Comparison of ENCODE assay signal across 8 cellular contexts in the genomic region with DNA sequence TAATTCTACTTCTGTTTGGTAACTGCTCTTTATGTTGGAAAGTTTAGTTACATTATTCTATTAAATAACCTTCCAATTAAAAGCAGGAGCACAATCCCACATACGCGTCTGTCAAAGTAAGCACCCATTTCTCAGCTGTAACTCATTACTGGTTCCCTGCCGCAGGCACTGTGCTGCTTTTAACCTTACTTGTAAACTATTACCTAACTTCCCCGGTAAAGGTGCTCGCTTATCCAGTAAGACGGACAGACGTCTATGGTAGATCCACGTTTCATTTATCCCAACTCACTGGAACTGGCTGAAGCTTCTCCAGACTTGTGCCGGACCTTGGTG. TPM values are rescaled to one million over a fixed set of nuclear protein-coding genes. Genes with fewer than 3 reads are reported as not detected.
A peak's percentile ranks its signal among the peaks of the same experiment; 100 is the strongest.
DNase-seq lines count a peak whose midpoint lies in the region; ATAC-seq and TF ChIP-seq lines count a peak whose summit lies in the region.

No MANE protein-coding gene starts in this region.

- H3K4me1 ChIP-seq in breast epithelium (no peaks in the 10 kb centered on the region), mucosa of rectum (ENCODE audit: control insufficient read depth in 2 of 2, insufficient read depth in 2 of 2, low read length in 2 of 2) (peaks cover 3 to 5% of the 10 kb centered on the region in 2 donors)

- H3K36me3 ChIP-seq in breast epithelium (no peaks in the 10 kb centered on the region), mucosa of rectum (ENCODE audit: control insufficient read depth in 2 of 2, insufficient read depth in 2 of 2, low read length in 2 of 2) (no peaks in the 10 kb centered on the region)

- peak; percentile 13 for DNase-seq in AG20443 (ENCODE audit: low spot score)
- DNase-seq in breast epithelium (ENCODE audit: low spot score in 2 of 2) = no peak
- no peak for DNase-seq in NOMO-1 treated with DMSO at 0.1 percent for 48 hours (lab: John Stamatoyannopoulos, UW; ENCODE audit: unreplicated experiment)
- DNase-seq in LoVo (ENCODE audit: low spot score) = no peak
- DNase-seq in NCI-H2196 treated with DMSO at 0.1 percent for 48 hours (lab: John Stamatoyannopoulos, UW; ENCODE audit: unreplicated experiment) = no peak

- H3K4me3 ChIP-seq in breast epithelium (peak overlapping the region; percentile 68 to 82 (median 73)), mucosa of rectum (ENCODE audit: low read length in 2 of 2) (peak overlapping the region; percentile 66 to 98)

- TF ChIP-seq CTCF in breast epithelium (IDR thresholded peaks at IDR 0.05) = no peak

- TF ChIP-seq POLR2A in breast epithelium (IDR thresholded peaks at IDR 0.05) = no peak

- peak overlapping the region; percentile 89 to 97 for H3K9ac ChIP-seq in mucosa of rectum (ENCODE audit: low read depth in 1 of 2, low read length in 2 of 2)

- no peaks in the 10 kb centered on the region for H3K9me3 ChIP-seq in breast epithelium
- no peaks in the 10 kb centered on the region for H3K9me3 ChIP-seq in mucosa of rectum (ENCODE audit: control insufficient read depth in 2 of 2, low read length in 2 of 2)

- ATAC-seq in GM19372 (IDR thresholded peaks at IDR 0.05; ENCODE audit: low read depth, unreplicated experiment) (peak; percentile 5), HG03565 (IDR thresholded peaks at IDR 0.05; ENCODE audit: unreplicated experiment) (peak; percentile 3)

- H3K27ac ChIP-seq in breast epithelium = peak overlapping the region; percentile 1 to 83
- peak overlapping the region; percentile 62 to 84 for H3K27ac ChIP-seq in mucosa of rectum (ENCODE audit: low read depth in 2 of 2, low read length in 2 of 2)

- intact Hi-C loops in breast epithelium (cut with DNase I; ENCODE audit: low total_unique reads) = no loop called here

- H3K27me3 ChIP-seq in breast epithelium (no peaks in the 10 kb centered on the region), mucosa of rectum (ENCODE audit: control insufficient read depth in 2 of 2, insufficient read depth in 2 of 2, low read length in 2 of 2) (no peaks in the 10 kb centered on the region)

RNA-seq across cellular contexts. Expression of gene ENPP4, which starts 0.5 kb away (rescaled TPM):
- total RNA-seq in breast epithelium = 10 to 100 TPM; 13.8 to 22.2 (median 18.2) TPM

RNA-seq across cellular contexts. Expression of gene ENPP5, which starts 41.5 kb away (rescaled TPM):
- 10 to 100 TPM in 2 of 3 donors, 1 to 10 TPM in 1; 2.2 to 28.1 (median 13.8) TPM for total RNA-seq in breast epithelium
